Comparison of ENCODE assay signal across 2 cellular contexts in the genomic region with DNA sequence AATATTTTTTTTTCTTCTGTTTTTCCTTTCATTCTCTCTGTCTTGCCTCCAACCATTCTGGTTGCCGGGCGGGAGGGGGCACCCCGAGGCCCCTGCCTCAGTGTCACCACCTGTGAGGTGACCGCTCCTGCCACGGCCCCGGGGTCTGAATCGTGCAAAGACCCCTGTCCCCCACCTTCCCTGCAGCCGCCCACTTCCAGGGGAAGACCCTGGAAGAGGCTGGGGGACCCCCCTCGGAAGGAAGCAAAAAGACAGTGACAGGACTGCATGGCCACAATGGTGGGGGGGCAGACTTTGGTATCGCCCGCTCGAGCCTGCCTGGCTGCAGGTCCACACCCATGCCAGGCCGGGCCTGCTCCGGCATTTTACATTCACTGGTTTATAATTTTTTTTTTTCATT.
TF ChIP-seq lines count a peak whose summit lies in the region.

No MANE protein-coding gene starts in this region.

TF ChIP-seq in HEK293, 187 proteins besides CTCF, POLR2A, EP300 and RAD21:
- TF ChIP-seq PATZ1 (tag by site-specific recombination; IDR thresholded peaks at IDR 0.05) (0 out of 2 replicates have a peak, but pooled peaks have one; percentile 17), ZNF639 (tag by site-specific recombination; IDR thresholded peaks at IDR 0.05) (no peak)

TF ChIP-seq in K562, 482 proteins besides CTCF, POLR2A, EP300 and RAD21:
- TF ChIP-seq, protein P1, sequence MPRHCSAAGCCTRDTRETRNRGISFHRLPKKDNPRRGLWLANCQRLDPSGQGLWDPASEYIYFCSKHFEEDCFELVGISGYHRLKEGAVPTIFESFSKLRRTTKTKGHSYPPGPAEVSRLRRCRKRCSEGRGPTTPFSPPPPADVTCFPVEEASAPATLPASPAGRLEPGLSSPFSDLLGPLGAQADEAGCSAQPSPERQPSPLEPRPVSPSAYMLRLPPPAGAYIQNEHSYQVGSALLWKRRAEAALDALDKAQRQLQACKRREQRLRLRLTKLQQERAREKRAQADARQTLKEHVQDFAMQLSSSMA (CRISPR knock-in tag; IDR thresholded peaks at IDR 0.05), result no peak
- no peak for TF ChIP-seq TBL1XR1 (IDR thresholded peaks at IDR 0.05; ENCODE audit: low read length in 2 of 2)
- TF ChIP-seq RBM22 (IDR thresholded peaks at IDR 0.05; ENCODE audit: low read depth, low read length, poor library complexity, severe bottlenecking), result peak; percentile 55
- 0 out of 2 replicates have a peak, but pooled peaks have one; percentile 31 for TF ChIP-seq ZNF740 (CRISPR knock-in tag; IDR thresholded peaks at IDR 0.05)
- no peak for TF ChIP-seq ZNF740 (tag; IDR thresholded peaks at IDR 0.05)
- TF ChIP-seq CEBPB (tag; IDR thresholded peaks at IDR 0.05), result no peak
- peak; percentile 63 for TF ChIP-seq POLR2G (IDR thresholded peaks at IDR 0.05; ENCODE audit: low read depth, low read length)
- TF ChIP-seq SUPT5H (IDR thresholded peaks at IDR 0.05), result 0 out of 2 replicates have a peak, but pooled peaks have one; percentile 25
- no peak for TF ChIP-seq CREM (IDR thresholded peaks at IDR 0.05; ENCODE audit: low read depth)
- no peak for TF ChIP-seq ARID2 (IDR thresholded peaks at IDR 0.05)
- TF ChIP-seq MTA1 (IDR thresholded peaks at IDR 0.05; ENCODE audit: borderline replicate concordance), result no peak
- TF ChIP-seq HINFP (tag; conservative IDR thresholded peaks at IDR 0.05; ENCODE audit: low read depth), result no peak
